Comparison of ENCODE assay signal across 9 cellular contexts in genomic region chr13:26557051-26557392, GRCh38. TPM values are rescaled to one million over a fixed set of nuclear protein-coding genes. Genes with fewer than 3 reads are reported as not detected.
A peak's percentile ranks its signal among the peaks of the same experiment; 100 is the strongest.
DNase-seq lines count a peak whose midpoint lies in the region; ATAC-seq and TF ChIP-seq lines count a peak whose summit lies in the region.
"Had no signal": no experiment of that assay in that cellular context is flagged by ENCODE, and none has a peak within 500 bp of the region (broad histone marks: within the 10 kb centered on the region; RNA-seq: fewer than 3 reads in every experiment).

No MANE protein-coding gene starts in this region.

- H3K4me3 Mint-ChIP-seq in mesothelial cell of epicardium: peak overlapping the region; percentile 64

- H3K27ac Mint-ChIP-seq in mesothelial cell of epicardium: no peak overlapping the region

- peaks cover 4% of the 10 kb centered on the region for H3K9me3 Mint-ChIP-seq in mesothelial cell of epicardium

- TF ChIP-seq CTCF in body of pancreas (IDR thresholded peaks at IDR 0.05): peak in 1 of 7 experiments; percentile 18
- no peak for TF ChIP-seq CTCF in mesothelial cell of epicardium (IDR thresholded peaks at IDR 0.05; ENCODE audit: unreplicated experiment)

- intact Hi-C loops in body of pancreas (cut with DNase I): loop anchor here (10.0 kb wide), 1 partner anchor 372 kb away; no protein-coding TSS in a partner anchor
- intact Hi-C loops in left colon (cut with DNase I, micrococcal nuclease): no loop called here

- no peaks in the 10 kb centered on the region for H3K27me3 ChIP-seq in body of pancreas

- no peak for TF ChIP-seq POLR2A in body of pancreas (IDR thresholded peaks at IDR 0.05)

- peaks cover 9% of the 10 kb centered on the region for H3K4me1 Mint-ChIP-seq in mesothelial cell of epicardium

- no peaks in the 10 kb centered on the region for H3K36me3 ChIP-seq in body of pancreas (replicated peaks in 1 of 2; ENCODE audit: insufficient read depth in 1 of 2, low read depth in 2 of 2)

- H3K36me3 Mint-ChIP-seq in mesothelial cell of epicardium: no peaks in the 10 kb centered on the region

- H3K9me3 ChIP-seq in body of pancreas: no peaks in the 10 kb centered on the region

- ATAC-seq in HG02938 (IDR thresholded peaks at IDR 0.05; ENCODE audit: unreplicated experiment) (peak; percentile 28), body of pancreas (peak; percentile 49), left colon (no peak), GM21367 (IDR thresholded peaks at IDR 0.05; ENCODE audit: unreplicated experiment) (no peak)

- no peak overlapping the region for H3K27ac ChIP-seq in body of pancreas
- H3K27ac ChIP-seq: HL-60 had no signal

- DNase-seq in COR-L47 (lab: John Stamatoyannopoulos, UW): peak; percentile 30
- DNase-seq in body of pancreas: no peak
- DNase-seq in mesothelial cell of epicardium (ENCODE audit: low spot score in 2 of 2, unreplicated experiment in 2 of 2): no peak
- DNase-seq in NCI-H526 (lab: John Stamatoyannopoulos, UW): no peak
- DNase-seq in left colon: no peak
- DNase-seq in AG08396 (ENCODE audit: low spot score): no peak

- 0% methylated on average over 3 of the region's 3 CpGs for WGBS in body of pancreas, 2 donors

- H3K27me3 Mint-ChIP-seq in mesothelial cell of epicardium (ENCODE audit: low read depth): peaks cover 52% of the 10 kb centered on the region

- peaks cover 16% of the 10 kb centered on the region for H3K4me1 ChIP-seq in body of pancreas

- peak overlapping the region in 1 of 2 donors; percentile 3 for H3K4me3 ChIP-seq in body of pancreas

RNA-seq across cellular contexts. Expression of gene WASF3, which starts 0.5 kb away (rescaled TPM):
- total RNA-seq in body of pancreas (10 to 100 TPM in 1 of 2 donors, 1 to 10 TPM in 1; 6.0 to 13.2 TPM), mesothelial cell of epicardium (18.0 to 19.4 TPM (median 18.9 TPM) in 3 replicates), left colon (1 to 10 TPM; 3.1 to 4.1 TPM)

Comparison
In these comparisons a context has a peak if more than half of its experiments do, and no peak if none do; other contexts are left out.
1. ATAC-seq: peak in HG02938 (single experiment) and body of pancreas (single experiment); none in left colon (single experiment) and GM21367 (single experiment).